ENCODE assay signal across 1 cellular context in the genomic region with DNA sequence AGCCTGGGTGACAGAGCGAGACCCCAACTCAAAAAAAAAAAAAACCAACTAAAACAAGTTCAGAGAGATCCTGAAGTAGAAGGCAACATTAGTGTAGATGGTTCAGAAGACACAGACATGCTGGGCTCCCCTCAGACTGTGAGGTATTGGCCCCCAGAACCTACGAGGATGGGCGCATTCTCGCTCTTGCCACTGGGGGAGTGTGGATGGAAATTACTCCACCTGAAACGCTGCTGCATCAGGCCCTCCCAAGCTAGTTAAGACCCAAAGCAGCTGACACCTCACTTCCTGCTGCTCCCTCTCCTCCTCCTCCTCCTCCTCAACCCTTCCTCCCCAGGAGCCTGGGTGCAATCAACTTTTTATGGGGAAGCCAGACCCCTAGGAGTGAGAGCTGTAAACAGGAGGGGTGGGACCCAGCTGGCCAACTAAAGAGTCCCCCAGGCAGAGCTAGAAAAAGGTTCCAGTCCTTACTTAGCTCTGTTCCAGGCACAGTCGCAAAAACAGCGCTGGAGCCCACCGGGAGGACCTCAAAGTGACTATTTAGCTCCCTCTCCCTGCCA.
TF ChIP-seq lines count a peak whose summit lies in the region.

No MANE protein-coding gene starts in this region.

TF ChIP-seq in H1, 55 proteins besides CTCF, POLR2A, EP300 and RAD21:
- no peak for TF ChIP-seq FOSL1 (IDR thresholded peaks at IDR 0.05; ENCODE audit: insufficient read depth, low read depth, low read length)
- no peak for TF ChIP-seq RNF2 (IDR thresholded peaks at IDR 0.05; ENCODE audit: borderline replicate concordance, low read depth, low read length, missing control alignments, poor library complexity, severe bottlenecking)
- no peak for TF ChIP-seq KDM1A (IDR thresholded peaks at IDR 0.05; ENCODE audit: borderline replicate concordance, low read length)
- TF ChIP-seq CTBP2 (IDR thresholded peaks at IDR 0.05; ENCODE audit: borderline replicate concordance, insufficient read depth, insufficient read length, low read length): no peak
- TF ChIP-seq, protein P1, sequence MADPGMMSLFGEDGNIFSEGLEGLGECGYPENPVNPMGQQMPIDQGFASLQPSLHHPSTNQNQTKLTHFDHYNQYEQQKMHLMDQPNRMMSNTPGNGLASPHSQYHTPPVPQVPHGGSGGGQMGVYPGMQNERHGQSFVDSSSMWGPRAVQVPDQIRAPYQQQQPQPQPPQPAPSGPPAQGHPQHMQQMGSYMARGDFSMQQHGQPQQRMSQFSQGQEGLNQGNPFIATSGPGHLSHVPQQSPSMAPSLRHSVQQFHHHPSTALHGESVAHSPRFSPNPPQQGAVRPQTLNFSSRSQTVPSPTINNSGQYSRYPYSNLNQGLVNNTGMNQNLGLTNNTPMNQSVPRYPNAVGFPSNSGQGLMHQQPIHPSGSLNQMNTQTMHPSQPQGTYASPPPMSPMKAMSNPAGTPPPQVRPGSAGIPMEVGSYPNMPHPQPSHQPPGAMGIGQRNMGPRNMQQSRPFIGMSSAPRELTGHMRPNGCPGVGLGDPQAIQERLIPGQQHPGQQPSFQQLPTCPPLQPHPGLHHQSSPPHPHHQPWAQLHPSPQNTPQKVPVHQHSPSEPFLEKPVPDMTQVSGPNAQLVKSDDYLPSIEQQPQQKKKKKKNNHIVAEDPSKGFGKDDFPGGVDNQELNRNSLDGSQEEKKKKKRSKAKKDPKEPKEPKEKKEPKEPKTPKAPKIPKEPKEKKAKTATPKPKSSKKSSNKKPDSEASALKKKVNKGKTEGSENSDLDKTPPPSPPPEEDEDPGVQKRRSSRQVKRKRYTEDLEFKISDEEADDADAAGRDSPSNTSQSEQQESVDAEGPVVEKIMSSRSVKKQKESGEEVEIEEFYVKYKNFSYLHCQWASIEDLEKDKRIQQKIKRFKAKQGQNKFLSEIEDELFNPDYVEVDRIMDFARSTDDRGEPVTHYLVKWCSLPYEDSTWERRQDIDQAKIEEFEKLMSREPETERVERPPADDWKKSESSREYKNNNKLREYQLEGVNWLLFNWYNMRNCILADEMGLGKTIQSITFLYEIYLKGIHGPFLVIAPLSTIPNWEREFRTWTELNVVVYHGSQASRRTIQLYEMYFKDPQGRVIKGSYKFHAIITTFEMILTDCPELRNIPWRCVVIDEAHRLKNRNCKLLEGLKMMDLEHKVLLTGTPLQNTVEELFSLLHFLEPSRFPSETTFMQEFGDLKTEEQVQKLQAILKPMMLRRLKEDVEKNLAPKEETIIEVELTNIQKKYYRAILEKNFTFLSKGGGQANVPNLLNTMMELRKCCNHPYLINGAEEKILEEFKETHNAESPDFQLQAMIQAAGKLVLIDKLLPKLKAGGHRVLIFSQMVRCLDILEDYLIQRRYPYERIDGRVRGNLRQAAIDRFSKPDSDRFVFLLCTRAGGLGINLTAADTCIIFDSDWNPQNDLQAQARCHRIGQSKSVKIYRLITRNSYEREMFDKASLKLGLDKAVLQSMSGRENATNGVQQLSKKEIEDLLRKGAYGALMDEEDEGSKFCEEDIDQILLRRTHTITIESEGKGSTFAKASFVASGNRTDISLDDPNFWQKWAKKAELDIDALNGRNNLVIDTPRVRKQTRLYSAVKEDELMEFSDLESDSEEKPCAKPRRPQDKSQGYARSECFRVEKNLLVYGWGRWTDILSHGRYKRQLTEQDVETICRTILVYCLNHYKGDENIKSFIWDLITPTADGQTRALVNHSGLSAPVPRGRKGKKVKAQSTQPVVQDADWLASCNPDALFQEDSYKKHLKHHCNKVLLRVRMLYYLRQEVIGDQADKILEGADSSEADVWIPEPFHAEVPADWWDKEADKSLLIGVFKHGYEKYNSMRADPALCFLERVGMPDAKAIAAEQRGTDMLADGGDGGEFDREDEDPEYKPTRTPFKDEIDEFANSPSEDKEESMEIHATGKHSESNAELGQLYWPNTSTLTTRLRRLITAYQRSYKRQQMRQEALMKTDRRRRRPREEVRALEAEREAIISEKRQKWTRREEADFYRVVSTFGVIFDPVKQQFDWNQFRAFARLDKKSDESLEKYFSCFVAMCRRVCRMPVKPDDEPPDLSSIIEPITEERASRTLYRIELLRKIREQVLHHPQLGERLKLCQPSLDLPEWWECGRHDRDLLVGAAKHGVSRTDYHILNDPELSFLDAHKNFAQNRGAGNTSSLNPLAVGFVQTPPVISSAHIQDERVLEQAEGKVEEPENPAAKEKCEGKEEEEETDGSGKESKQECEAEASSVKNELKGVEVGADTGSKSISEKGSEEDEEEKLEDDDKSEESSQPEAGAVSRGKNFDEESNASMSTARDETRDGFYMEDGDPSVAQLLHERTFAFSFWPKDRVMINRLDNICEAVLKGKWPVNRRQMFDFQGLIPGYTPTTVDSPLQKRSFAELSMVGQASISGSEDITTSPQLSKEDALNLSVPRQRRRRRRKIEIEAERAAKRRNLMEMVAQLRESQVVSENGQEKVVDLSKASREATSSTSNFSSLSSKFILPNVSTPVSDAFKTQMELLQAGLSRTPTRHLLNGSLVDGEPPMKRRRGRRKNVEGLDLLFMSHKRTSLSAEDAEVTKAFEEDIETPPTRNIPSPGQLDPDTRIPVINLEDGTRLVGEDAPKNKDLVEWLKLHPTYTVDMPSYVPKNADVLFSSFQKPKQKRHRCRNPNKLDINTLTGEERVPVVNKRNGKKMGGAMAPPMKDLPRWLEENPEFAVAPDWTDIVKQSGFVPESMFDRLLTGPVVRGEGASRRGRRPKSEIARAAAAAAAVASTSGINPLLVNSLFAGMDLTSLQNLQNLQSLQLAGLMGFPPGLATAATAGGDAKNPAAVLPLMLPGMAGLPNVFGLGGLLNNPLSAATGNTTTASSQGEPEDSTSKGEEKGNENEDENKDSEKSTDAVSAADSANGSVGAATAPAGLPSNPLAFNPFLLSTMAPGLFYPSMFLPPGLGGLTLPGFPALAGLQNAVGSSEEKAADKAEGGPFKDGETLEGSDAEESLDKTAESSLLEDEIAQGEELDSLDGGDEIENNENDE (IDR thresholded peaks at IDR 0.05; ENCODE audit: insufficient replicate concordance, low read length): no peak
- no peak for TF ChIP-seq CHD2 (IDR thresholded peaks at IDR 0.05; ENCODE audit: low read length)
- TF ChIP-seq HDAC2 (IDR thresholded peaks at IDR 0.05; ENCODE audit: borderline replicate concordance in 1 of 2, low read depth in 2 of 2, low read length in 2 of 2): no peak
- TF ChIP-seq MAFK (IDR thresholded peaks at IDR 0.05; ENCODE audit: low read depth, low read length): no peak
- no peak for TF ChIP-seq ZNF274 (IDR thresholded peaks at IDR 0.05; ENCODE audit: borderline replicate concordance, extremely low read depth, low read length)
- TF ChIP-seq, protein P2, sequence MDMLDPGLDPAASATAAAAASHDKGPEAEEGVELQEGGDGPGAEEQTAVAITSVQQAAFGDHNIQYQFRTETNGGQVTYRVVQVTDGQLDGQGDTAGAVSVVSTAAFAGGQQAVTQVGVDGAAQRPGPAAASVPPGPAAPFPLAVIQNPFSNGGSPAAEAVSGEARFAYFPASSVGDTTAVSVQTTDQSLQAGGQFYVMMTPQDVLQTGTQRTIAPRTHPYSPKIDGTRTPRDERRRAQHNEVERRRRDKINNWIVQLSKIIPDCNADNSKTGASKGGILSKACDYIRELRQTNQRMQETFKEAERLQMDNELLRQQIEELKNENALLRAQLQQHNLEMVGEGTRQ (IDR thresholded peaks at IDR 0.05; ENCODE audit: low read length): no peak
- TF ChIP-seq BCL11A (IDR thresholded peaks at IDR 0.05; ENCODE audit: low read depth in 2 of 2, low read length in 2 of 2): no peak
- no peak for TF ChIP-seq YY1 (IDR thresholded peaks at IDR 0.05; ENCODE audit: low read depth, low read length)
- TF ChIP-seq TCF12 (IDR thresholded peaks at IDR 0.05; ENCODE audit: low read depth, low read length): no peak
- TF ChIP-seq PHF8 (conservative IDR thresholded peaks at IDR 0.05; ENCODE audit: low read depth, low read length): no peak
